In genomic region chr4:7285244-7286122, GRCh38 we compare ENCODE assay signal across 1 cellular context.
TF ChIP-seq lines count a peak whose summit lies in the region.

No MANE protein-coding gene starts in this region.

TF ChIP-seq in GM23338, 12 proteins besides CTCF, POLR2A, EP300 and RAD21 (continued from another document):
- no peak for TF ChIP-seq ZNF462 (CRISPR knock-in tag; IDR thresholded peaks at IDR 0.05)
- no peak for TF ChIP-seq JUNB (IDR thresholded peaks at IDR 0.05; ENCODE audit: unreplicated experiment)
